Comparison of ENCODE assay signal across 1 cellular context in the genomic region with DNA sequence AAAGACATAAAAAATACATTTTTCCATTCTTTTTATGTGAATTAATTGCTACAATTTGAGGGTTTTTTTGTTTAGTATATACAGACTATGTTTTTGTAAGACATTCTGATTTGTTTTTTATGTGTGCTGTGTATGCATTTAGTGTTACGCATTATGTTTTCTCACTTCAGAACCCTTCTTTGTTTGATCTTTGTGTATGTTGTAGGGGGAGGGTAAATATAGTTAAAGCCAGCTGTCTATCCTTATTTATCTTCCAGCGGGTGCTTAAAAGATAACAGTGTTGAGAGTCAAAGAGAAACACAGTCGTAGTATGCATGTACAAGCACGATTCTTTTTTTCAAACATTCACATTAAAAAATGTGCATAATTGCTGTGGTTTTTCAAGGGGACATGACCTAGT.
TF ChIP-seq lines count a peak whose summit lies in the region.

No MANE protein-coding gene starts in this region.

TF ChIP-seq in HepG2, 621 proteins besides CTCF, POLR2A, EP300 and RAD21 (continued from another document and continues in another):
- no peak for TF ChIP-seq PAWR (CRISPR knock-in tag; IDR thresholded peaks at IDR 0.05; ENCODE audit: borderline replicate concordance)
- TF ChIP-seq SAFB2 (CRISPR knock-in tag; IDR thresholded peaks at IDR 0.05; ENCODE audit: borderline replicate concordance, low read depth): no peak
- peak; percentile 64; the same call in 1 of the 2 replicates for TF ChIP-seq NFIC (IDR thresholded peaks at IDR 0.05; ENCODE audit: low read length)
- TF ChIP-seq HOXD1 (CRISPR knock-in tag; IDR thresholded peaks at IDR 0.05): no peak
- no peak for TF ChIP-seq NCOA5 (CRISPR knock-in tag; IDR thresholded peaks at IDR 0.05)
- TF ChIP-seq, protein P1, sequence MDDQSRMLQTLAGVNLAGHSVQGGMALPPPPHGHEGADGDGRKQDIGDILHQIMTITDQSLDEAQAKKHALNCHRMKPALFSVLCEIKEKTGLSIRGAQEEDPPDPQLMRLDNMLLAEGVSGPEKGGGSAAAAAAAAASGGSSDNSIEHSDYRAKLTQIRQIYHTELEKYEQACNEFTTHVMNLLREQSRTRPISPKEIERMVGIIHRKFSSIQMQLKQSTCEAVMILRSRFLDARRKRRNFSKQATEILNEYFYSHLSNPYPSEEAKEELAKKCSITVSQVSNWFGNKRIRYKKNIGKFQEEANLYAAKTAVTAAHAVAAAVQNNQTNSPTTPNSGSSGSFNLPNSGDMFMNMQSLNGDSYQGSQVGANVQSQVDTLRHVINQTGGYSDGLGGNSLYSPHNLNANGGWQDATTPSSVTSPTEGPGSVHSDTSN (CRISPR knock-in tag; IDR thresholded peaks at IDR 0.05; ENCODE audit: borderline replicate concordance): no peak
- no peak for TF ChIP-seq ATF3 (CRISPR knock-in tag; IDR thresholded peaks at IDR 0.05)
- peak; percentile 47; the same call in 1 of the 2 replicates for TF ChIP-seq ELF3 (CRISPR knock-in tag; IDR thresholded peaks at IDR 0.05)
- TF ChIP-seq SUZ12 (IDR thresholded peaks at IDR 0.05; ENCODE audit: low read depth, low read length): no peak
- no peak for TF ChIP-seq ZNF331 (CRISPR knock-in tag; IDR thresholded peaks at IDR 0.05)
- peak; percentile 57 for TF ChIP-seq BCL6 (CRISPR knock-in tag; IDR thresholded peaks at IDR 0.05)
- TF ChIP-seq TRIM24 (CRISPR knock-in tag; IDR thresholded peaks at IDR 0.05): no peak
- no peak for TF ChIP-seq ZNF589 (CRISPR knock-in tag; conservative IDR thresholded peaks at IDR 0.05)
- TF ChIP-seq, protein P2, sequence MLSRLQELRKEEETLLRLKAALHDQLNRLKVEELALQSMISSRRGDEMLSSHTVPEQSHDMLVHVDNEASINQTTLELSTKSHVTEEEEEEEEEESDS (CRISPR knock-in tag; IDR thresholded peaks at IDR 0.05; ENCODE audit: borderline replicate concordance): no peak
- TF ChIP-seq ZNF839 (CRISPR knock-in tag; IDR thresholded peaks at IDR 0.05; ENCODE audit: borderline replicate concordance): no peak
- TF ChIP-seq, protein P3, sequence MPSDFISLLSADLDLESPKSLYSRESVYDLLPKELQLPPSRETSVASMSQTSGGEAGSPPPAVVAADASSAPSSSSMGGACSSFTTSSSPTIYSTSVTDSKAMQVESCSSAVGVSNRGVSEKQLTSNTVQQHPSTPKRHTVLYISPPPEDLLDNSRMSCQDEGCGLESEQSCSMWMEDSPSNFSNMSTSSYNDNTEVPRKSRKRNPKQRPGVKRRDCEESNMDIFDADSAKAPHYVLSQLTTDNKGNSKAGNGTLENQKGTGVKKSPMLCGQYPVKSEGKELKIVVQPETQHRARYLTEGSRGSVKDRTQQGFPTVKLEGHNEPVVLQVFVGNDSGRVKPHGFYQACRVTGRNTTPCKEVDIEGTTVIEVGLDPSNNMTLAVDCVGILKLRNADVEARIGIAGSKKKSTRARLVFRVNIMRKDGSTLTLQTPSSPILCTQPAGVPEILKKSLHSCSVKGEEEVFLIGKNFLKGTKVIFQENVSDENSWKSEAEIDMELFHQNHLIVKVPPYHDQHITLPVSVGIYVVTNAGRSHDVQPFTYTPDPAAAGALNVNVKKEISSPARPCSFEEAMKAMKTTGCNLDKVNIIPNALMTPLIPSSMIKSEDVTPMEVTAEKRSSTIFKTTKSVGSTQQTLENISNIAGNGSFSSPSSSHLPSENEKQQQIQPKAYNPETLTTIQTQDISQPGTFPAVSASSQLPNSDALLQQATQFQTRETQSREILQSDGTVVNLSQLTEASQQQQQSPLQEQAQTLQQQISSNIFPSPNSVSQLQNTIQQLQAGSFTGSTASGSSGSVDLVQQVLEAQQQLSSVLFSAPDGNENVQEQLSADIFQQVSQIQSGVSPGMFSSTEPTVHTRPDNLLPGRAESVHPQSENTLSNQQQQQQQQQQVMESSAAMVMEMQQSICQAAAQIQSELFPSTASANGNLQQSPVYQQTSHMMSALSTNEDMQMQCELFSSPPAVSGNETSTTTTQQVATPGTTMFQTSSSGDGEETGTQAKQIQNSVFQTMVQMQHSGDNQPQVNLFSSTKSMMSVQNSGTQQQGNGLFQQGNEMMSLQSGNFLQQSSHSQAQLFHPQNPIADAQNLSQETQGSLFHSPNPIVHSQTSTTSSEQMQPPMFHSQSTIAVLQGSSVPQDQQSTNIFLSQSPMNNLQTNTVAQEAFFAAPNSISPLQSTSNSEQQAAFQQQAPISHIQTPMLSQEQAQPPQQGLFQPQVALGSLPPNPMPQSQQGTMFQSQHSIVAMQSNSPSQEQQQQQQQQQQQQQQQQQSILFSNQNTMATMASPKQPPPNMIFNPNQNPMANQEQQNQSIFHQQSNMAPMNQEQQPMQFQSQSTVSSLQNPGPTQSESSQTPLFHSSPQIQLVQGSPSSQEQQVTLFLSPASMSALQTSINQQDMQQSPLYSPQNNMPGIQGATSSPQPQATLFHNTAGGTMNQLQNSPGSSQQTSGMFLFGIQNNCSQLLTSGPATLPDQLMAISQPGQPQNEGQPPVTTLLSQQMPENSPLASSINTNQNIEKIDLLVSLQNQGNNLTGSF (CRISPR knock-in tag; IDR thresholded peaks at IDR 0.05): no peak
- TF ChIP-seq PHF21A (CRISPR knock-in tag; IDR thresholded peaks at IDR 0.05): no peak
- no peak; the same call in 1 of the 2 replicates for TF ChIP-seq ZNF670 (CRISPR knock-in tag; IDR thresholded peaks at IDR 0.05; ENCODE audit: borderline replicate concordance)
- TF ChIP-seq, protein P4, sequence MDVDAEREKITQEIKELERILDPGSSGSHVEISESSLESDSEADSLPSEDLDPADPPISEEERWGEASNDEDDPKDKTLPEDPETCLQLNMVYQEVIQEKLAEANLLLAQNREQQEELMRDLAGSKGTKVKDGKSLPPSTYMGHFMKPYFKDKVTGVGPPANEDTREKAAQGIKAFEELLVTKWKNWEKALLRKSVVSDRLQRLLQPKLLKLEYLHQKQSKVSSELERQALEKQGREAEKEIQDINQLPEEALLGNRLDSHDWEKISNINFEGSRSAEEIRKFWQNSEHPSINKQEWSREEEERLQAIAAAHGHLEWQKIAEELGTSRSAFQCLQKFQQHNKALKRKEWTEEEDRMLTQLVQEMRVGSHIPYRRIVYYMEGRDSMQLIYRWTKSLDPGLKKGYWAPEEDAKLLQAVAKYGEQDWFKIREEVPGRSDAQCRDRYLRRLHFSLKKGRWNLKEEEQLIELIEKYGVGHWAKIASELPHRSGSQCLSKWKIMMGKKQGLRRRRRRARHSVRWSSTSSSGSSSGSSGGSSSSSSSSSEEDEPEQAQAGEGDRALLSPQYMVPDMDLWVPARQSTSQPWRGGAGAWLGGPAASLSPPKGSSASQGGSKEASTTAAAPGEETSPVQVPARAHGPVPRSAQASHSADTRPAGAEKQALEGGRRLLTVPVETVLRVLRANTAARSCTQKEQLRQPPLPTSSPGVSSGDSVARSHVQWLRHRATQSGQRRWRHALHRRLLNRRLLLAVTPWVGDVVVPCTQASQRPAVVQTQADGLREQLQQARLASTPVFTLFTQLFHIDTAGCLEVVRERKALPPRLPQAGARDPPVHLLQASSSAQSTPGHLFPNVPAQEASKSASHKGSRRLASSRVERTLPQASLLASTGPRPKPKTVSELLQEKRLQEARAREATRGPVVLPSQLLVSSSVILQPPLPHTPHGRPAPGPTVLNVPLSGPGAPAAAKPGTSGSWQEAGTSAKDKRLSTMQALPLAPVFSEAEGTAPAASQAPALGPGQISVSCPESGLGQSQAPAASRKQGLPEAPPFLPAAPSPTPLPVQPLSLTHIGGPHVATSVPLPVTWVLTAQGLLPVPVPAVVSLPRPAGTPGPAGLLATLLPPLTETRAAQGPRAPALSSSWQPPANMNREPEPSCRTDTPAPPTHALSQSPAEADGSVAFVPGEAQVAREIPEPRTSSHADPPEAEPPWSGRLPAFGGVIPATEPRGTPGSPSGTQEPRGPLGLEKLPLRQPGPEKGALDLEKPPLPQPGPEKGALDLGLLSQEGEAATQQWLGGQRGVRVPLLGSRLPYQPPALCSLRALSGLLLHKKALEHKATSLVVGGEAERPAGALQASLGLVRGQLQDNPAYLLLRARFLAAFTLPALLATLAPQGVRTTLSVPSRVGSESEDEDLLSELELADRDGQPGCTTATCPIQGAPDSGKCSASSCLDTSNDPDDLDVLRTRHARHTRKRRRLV (CRISPR knock-in tag; IDR thresholded peaks at IDR 0.05): no peak
- TF ChIP-seq ATM (IDR thresholded peaks at IDR 0.05; ENCODE audit: borderline replicate concordance): no peak
- no peak for TF ChIP-seq ZKSCAN8 (CRISPR knock-in tag; IDR thresholded peaks at IDR 0.05; ENCODE audit: borderline replicate concordance)
- no peak; the same call in 1 of the 2 replicates for TF ChIP-seq THAP11 (CRISPR knock-in tag; IDR thresholded peaks at IDR 0.05)
- no peak for TF ChIP-seq ZNF513 (CRISPR knock-in tag; conservative IDR thresholded peaks at IDR 0.05)
- TF ChIP-seq ZNF441 (CRISPR knock-in tag; IDR thresholded peaks at IDR 0.05; ENCODE audit: borderline replicate concordance): no peak
- TF ChIP-seq SRF (IDR thresholded peaks at IDR 0.05; ENCODE audit: low read depth, low read length): no peak
- TF ChIP-seq TBX3 (IDR thresholded peaks at IDR 0.05; ENCODE audit: borderline replicate concordance): peak; percentile 99
- TF ChIP-seq ZNF3 (CRISPR knock-in tag; IDR thresholded peaks at IDR 0.05): no peak
- TF ChIP-seq SSRP1 (CRISPR knock-in tag; IDR thresholded peaks at IDR 0.05): no peak
- no peak for TF ChIP-seq ZNF558 (CRISPR knock-in tag; IDR thresholded peaks at IDR 0.05; ENCODE audit: borderline replicate concordance)
- no peak for TF ChIP-seq AGO1 (IDR thresholded peaks at IDR 0.05; ENCODE audit: low read depth, low read length, poor library complexity, severe bottlenecking)
- no peak for TF ChIP-seq TCF12 (IDR thresholded peaks at IDR 0.05)
- TF ChIP-seq TCF12 (CRISPR knock-in tag; IDR thresholded peaks at IDR 0.05): no peak
- no peak for TF ChIP-seq ZNF562 (CRISPR knock-in tag; IDR thresholded peaks at IDR 0.05; ENCODE audit: borderline replicate concordance)
- TF ChIP-seq NONO (IDR thresholded peaks at IDR 0.05): no peak
- TF ChIP-seq NONO (CRISPR knock-in tag; conservative IDR thresholded peaks at IDR 0.05): no peak
- TF ChIP-seq ESRRA (CRISPR knock-in tag; IDR thresholded peaks at IDR 0.05; ENCODE audit: low read depth): peak; percentile 34; the same call in 1 of the 2 replicates
- TF ChIP-seq ZFP36L1 (CRISPR knock-in tag; IDR thresholded peaks at IDR 0.05): no peak
- TF ChIP-seq HNF4G (IDR thresholded peaks at IDR 0.05; ENCODE audit: borderline replicate concordance, low read depth, low read length): no peak
- TF ChIP-seq HNF4G (CRISPR knock-in tag; IDR thresholded peaks at IDR 0.05; ENCODE audit: borderline replicate concordance, low read depth): no peak
- TF ChIP-seq DR1 (CRISPR knock-in tag; IDR thresholded peaks at IDR 0.05): no peak
- TF ChIP-seq POGZ (CRISPR knock-in tag; IDR thresholded peaks at IDR 0.05): 0 out of 2 replicates have a peak, but pooled peaks have one; percentile 31
- TF ChIP-seq ZBTB34 (CRISPR knock-in tag; IDR thresholded peaks at IDR 0.05): no peak
- no peak for TF ChIP-seq TEAD2 (CRISPR knock-in tag; IDR thresholded peaks at IDR 0.05)
- no peak for TF ChIP-seq ZNF350 (CRISPR knock-in tag; IDR thresholded peaks at IDR 0.05; ENCODE audit: borderline replicate concordance, low read depth)
- no peak for TF ChIP-seq ZNF256 (CRISPR knock-in tag; conservative IDR thresholded peaks at IDR 0.05)
- TF ChIP-seq UBTF (CRISPR knock-in tag; IDR thresholded peaks at IDR 0.05): no peak
- peak; percentile 93 for TF ChIP-seq HHEX (CRISPR knock-in tag; IDR thresholded peaks at IDR 0.05)
- no peak for TF ChIP-seq MZF1 (CRISPR knock-in tag; IDR thresholded peaks at IDR 0.05; ENCODE audit: borderline replicate concordance)
- no peak for TF ChIP-seq PTBP1 (IDR thresholded peaks at IDR 0.05; ENCODE audit: low read depth, low read length, poor library complexity, severe bottlenecking)
- no peak for TF ChIP-seq IRX3 (CRISPR knock-in tag; IDR thresholded peaks at IDR 0.05; ENCODE audit: borderline replicate concordance, low read depth)
- peak; percentile 46; the same call in 1 of the 2 replicates for TF ChIP-seq ZNF317 (CRISPR knock-in tag; IDR thresholded peaks at IDR 0.05)
